Comparison of ENCODE assay signal across 9 cellular contexts in the genomic region with DNA sequence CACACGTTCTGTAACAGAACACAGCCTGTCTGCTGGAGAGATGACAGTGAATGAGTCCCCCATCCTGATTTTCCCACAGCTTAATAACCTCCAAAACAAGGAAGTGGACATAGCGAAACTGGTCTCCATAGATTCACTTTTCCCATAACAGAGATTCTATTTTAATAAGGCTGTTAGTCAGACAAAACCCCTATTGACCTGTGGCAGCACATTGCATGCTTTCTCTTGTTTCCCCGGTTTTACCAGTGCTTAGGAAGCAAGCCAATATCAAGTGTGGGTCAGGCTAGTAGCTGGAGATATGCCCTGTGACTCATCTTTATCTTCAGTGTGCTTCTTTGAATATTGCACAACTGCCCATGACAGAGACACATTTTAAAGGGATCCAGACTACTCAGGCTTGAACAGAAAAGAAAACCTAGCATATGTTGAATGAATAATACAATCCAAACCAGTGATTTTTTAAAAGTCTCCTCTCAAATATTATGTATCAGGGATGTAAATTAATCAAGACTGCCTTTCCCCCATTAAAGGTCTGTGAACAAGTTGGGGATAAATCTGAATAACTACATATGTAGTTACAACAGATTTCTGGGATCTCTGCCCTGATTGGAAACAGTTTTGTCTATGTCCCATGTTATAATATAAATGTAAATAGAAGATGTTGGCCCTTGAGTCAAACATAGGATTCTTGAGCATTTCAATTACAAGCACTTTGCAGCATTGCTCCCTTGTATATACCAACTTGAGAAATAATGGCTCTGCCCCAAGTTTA. TPM values are rescaled to one million over a fixed set of nuclear protein-coding genes. Genes with fewer than 3 reads are reported as not detected.
A peak's percentile ranks its signal among the peaks of the same experiment; 100 is the strongest.
DNase-seq lines count a peak whose midpoint lies in the region; ATAC-seq and TF ChIP-seq lines count a peak whose summit lies in the region.
"Had no signal": no experiment of that assay in that cellular context is flagged by ENCODE, and none has a peak within 500 bp of the region (broad histone marks: within the 10 kb centered on the region; RNA-seq: fewer than 3 reads in every experiment).

No MANE protein-coding gene starts in this region.

- H3K27me3 ChIP-seq in GM23248 (replicated peaks; ENCODE audit: insufficient read depth) (no peaks in the 10 kb centered on the region), SK-N-SH (ENCODE audit: insufficient read depth) (0 out of 2 replicates have a peak, but pooled peaks cover 5% of the 10 kb centered on the region)

- H3F3A ChIP-seq in GM23248 (ENCODE audit: insufficient read depth) (peaks cover 17% of the 10 kb centered on the region), SK-N-SH (replicated peaks; ENCODE audit: insufficient read depth) (no peaks in the 10 kb centered on the region)

- TF ChIP-seq EP300 in SK-N-SH (IDR thresholded peaks at IDR 0.05; ENCODE audit: borderline replicate concordance in 1 of 2, low read depth in 1 of 2, low read length in 1 of 2): no peak

- peak overlapping the region; percentile 46 for H3K4me3 ChIP-seq in GM23248
- no peak overlapping the region for H3K4me3 ChIP-seq in SK-N-SH (ENCODE audit: low read depth in 2 of 2, low read length in 1 of 2)
- peak overlapping the region in 1 of 2 donors; percentile 17 for H3K4me3 ChIP-seq in foreskin fibroblast (ENCODE audit: low read depth in 1 of 2, low read length in 2 of 2)
- no peak overlapping the region for H3K4me3 ChIP-seq in retinal pigment epithelial cell (ENCODE audit: low read length)

- no peaks in the 10 kb centered on the region for H4K20me1 ChIP-seq in GM23248 (ENCODE audit: insufficient read depth)
- H4K20me1 ChIP-seq in SK-N-SH (ENCODE audit: insufficient read depth): no peaks in the 10 kb centered on the region

- no peaks in the 10 kb centered on the region for H3K9me3 ChIP-seq in GM23248 (ENCODE audit: low read depth)
- H3K9me3 ChIP-seq in SK-N-SH: no peaks in the 10 kb centered on the region

- H2AFZ ChIP-seq in GM23248 (peak overlapping the region; percentile 2; the same call in 1 of the 2 replicates), SK-N-SH (ENCODE audit: low read depth) (no peak overlapping the region)

- peak overlapping the region; percentile 42 for H3K4me2 ChIP-seq in GM23248 (ENCODE audit: unreplicated experiment)
- peak overlapping the region; percentile 49; the same call in 1 of the 2 replicates for H3K4me2 ChIP-seq in SK-N-SH

- POLR2A ChIA-PET in SK-N-SH (lab: Yijun Ruan, JAX): no interaction called here

- H3K4me1 ChIP-seq in GM23248 (ENCODE audit: insufficient read depth) (peaks cover 13% of the 10 kb centered on the region), SK-N-SH (ENCODE audit: control insufficient read depth in 1 of 2, insufficient read depth in 2 of 2, low read depth in 1 of 2, low read length in 1 of 2) (no peaks in the 10 kb centered on the region)

- no peaks in the 10 kb centered on the region for H3K36me3 ChIP-seq in GM23248 (ENCODE audit: low read depth)
- H3K36me3 ChIP-seq in SK-N-SH (replicated peaks in 1 of 2; ENCODE audit: control insufficient read depth in 1 of 2, insufficient read depth in 2 of 2, low read length in 1 of 2): no peaks in the 10 kb centered on the region

- ATAC-seq in HG02981 (IDR thresholded peaks at IDR 0.05; ENCODE audit: unreplicated experiment) (no peak), HG02973 (IDR thresholded peaks at IDR 0.05; ENCODE audit: unreplicated experiment) (no peak)

- peak overlapping the region; percentile 62 for H3K9ac ChIP-seq in GM23248
- no peak overlapping the region for H3K9ac ChIP-seq in SK-N-SH

- DNase-seq in GM23248 (peak; percentile 98), SK-N-SH (no peak), foreskin fibroblast (peak; percentile 72 to 98), retinal pigment epithelial cell (ENCODE audit: low read depth) (peak; percentile 29), G401 (ENCODE audit: low spot score) (no peak), NCI-H510A treated with DMSO at 0.1 percent for 48 hours (lab: John Stamatoyannopoulos, UW) (no peak)

- H3K9me2 ChIP-seq in GM23248 (ENCODE audit: insufficient read depth) (no peaks in the 10 kb centered on the region), SK-N-SH (no peaks in the 10 kb centered on the region)

- H3K27ac ChIP-seq in GM23248: peak overlapping the region; percentile 72
- H3K27ac ChIP-seq in SK-N-SH (ENCODE audit: low read depth in 2 of 2, low read length in 1 of 2): no peak overlapping the region; a peak in 1 of 4 replicates

- WGBS in GM23248 (ENCODE audit: low coverage in 1 of 2, low lambda C conversion rate in 2 of 2, missing lambda C conversion rate in 2 of 2), 2 experiments: 0 to 2% methylated on average over 3 of the region's 3 CpGs
- WGBS in SK-N-SH (ENCODE audit: low lambda C conversion rate): 1% methylated on average over 3 of the region's 3 CpGs

- no peak for TF ChIP-seq RAD21 in SK-N-SH (IDR thresholded peaks at IDR 0.05; ENCODE audit: low read length)

- no peak for TF ChIP-seq CTCF in SK-N-SH (IDR thresholded peaks at IDR 0.05)
- TF ChIP-seq CTCF in foreskin fibroblast (IDR thresholded peaks at IDR 0.05; ENCODE audit: low read depth, low read length): no peak
- no peak for TF ChIP-seq CTCF in retinal pigment epithelial cell (conservative IDR thresholded peaks at IDR 0.05; ENCODE audit: low read depth, low read length)

- CTCF ChIA-PET in SK-N-SH (lab: Yijun Ruan, JAX): no interaction called here

- in situ Hi-C loops in GM23248 (cut with MboI) (no loop called here), G401 (cut with HindIII; ENCODE audit: low sequenced_read_pairs) (no loop called here)

- H3K79me2 ChIP-seq in GM23248 (ENCODE audit: insufficient read depth) (no peaks in the 10 kb centered on the region), SK-N-SH (ENCODE audit: insufficient read depth) (no peaks in the 10 kb centered on the region)

TF ChIP-seq in SK-N-SH, 30 proteins besides CTCF, POLR2A, EP300 and RAD21:
- TF ChIP-seq JUND (IDR thresholded peaks at IDR 0.05) (peak; percentile 34; the same call in 1 of the 2 replicates), FOSL2 (IDR thresholded peaks at IDR 0.05; ENCODE audit: borderline replicate concordance, low read depth) (peak; percentile 54; the same call in 1 of the 2 replicates), FOXJ3 (CRISPR knock-in tag; IDR thresholded peaks at IDR 0.05) (no peak), NFIC (IDR thresholded peaks at IDR 0.05; ENCODE audit: borderline replicate concordance) (0 out of 2 replicates have a peak, but pooled peaks have one; percentile 32), GATA2 (CRISPR knock-in tag; IDR thresholded peaks at IDR 0.05) (no peak), MAX (IDR thresholded peaks at IDR 0.05; ENCODE audit: low read depth) (peak; percentile 36; the same call in 1 of the 2 replicates), TCF12 (IDR thresholded peaks at IDR 0.05) (peak; percentile 44; the same call in 1 of the 2 replicates), ELF1 (IDR thresholded peaks at IDR 0.05) (no peak)

RNA-seq across cellular contexts. Expression of gene CLDN8, which starts 11.9 kb away (rescaled TPM):
- not detected in 2 replicates for total RNA-seq in GM23248 (2014; rRNA removed; shearing (Covaris generic))
- polyA plus RNA-seq in GM23248 (2016; fragmentation: Nextera tagmentation; extraction: Ambion mirVana) (not detected in 2 replicates), SK-N-SH (2012; rRNA removed) (not detected in 2 replicates)
- polyA plus RNA-seq in SK-N-SH (2012; cell fraction: cytosol; rRNA removed): not detected in 2 replicates
- not detected in 2 replicates for polyA plus RNA-seq in SK-N-SH (2012; cell fraction: nucleus; rRNA removed)
- not detected in 2 replicates for total RNA-seq in G401 (2014; rRNA removed; shearing (Covaris generic))
- total RNA-seq: temporal lobe had no signal

RNA-seq across cellular contexts. Expression of gene KRTAP24-1, which starts 54.9 kb away (rescaled TPM):
- not detected in 2 replicates for total RNA-seq in GM23248 (2014; rRNA removed; shearing (Covaris generic))
- not detected in 2 replicates for polyA plus RNA-seq in GM23248 (2016; fragmentation: Nextera tagmentation; extraction: Ambion mirVana)
- polyA plus RNA-seq in SK-N-SH (2012; rRNA removed): not detected in 2 replicates
- polyA plus RNA-seq in SK-N-SH (2012; cell fraction: cytosol; rRNA removed): not detected in 2 replicates
- polyA plus RNA-seq in SK-N-SH (2012; cell fraction: nucleus; rRNA removed): not detected in 2 replicates
- not detected in 2 replicates for total RNA-seq in G401 (2014; rRNA removed; shearing (Covaris generic))
- total RNA-seq: temporal lobe had no signal

Comparison
In these comparisons a context has a peak if more than half of its experiments do, and no peak if none do; other contexts are left out.
1. DNase-seq: peak in GM23248 (single experiment), foreskin fibroblast (2 of 2) and retinal pigment epithelial cell (single experiment); none in SK-N-SH (single experiment), G401 (single experiment) and NCI-H510A treated with DMSO at 0.1 percent for 48 hours (single experiment).